Comparison of ENCODE assay signal across 12 cellular contexts in genomic region chr12:132178801-132179401, GRCh38. TPM values are rescaled to one million over a fixed set of nuclear protein-coding genes. Genes with fewer than 3 reads are reported as not detected.
A peak's percentile ranks its signal among the peaks of the same experiment; 100 is the strongest.
DNase-seq lines count a peak whose midpoint lies in the region; ATAC-seq and TF ChIP-seq lines count a peak whose summit lies in the region.
"Had no signal": no experiment of that assay in that cellular context is flagged by ENCODE, and none has a peak within 500 bp of the region (broad histone marks: within the 10 kb centered on the region; RNA-seq: fewer than 3 reads in every experiment).

No MANE protein-coding gene starts in this region.

- no peak for TF ChIP-seq CTCF in SK-N-SH (IDR thresholded peaks at IDR 0.05)

- no peaks in the 10 kb centered on the region for H3K79me2 ChIP-seq in SK-N-SH (ENCODE audit: insufficient read depth)

- H3F3A ChIP-seq in SK-N-SH (replicated peaks; ENCODE audit: insufficient read depth), result no peaks in the 10 kb centered on the region

- POLR2A ChIA-PET in naive thymus-derived CD4-positive, alpha-beta T cell (lab: Charles Lee), result interaction anchor here (0.6 to 3.4 kb wide), 5 partner anchors 8 to 359 kb away, joined by 3 to 43 read pairs (median 4); no protein-coding TSS in a partner anchor
- POLR2A ChIA-PET in SK-N-SH (lab: Yijun Ruan, JAX), result no interaction called here

- no peak overlapping the region for H3K9ac ChIP-seq in SK-N-SH

- H3K9me2 ChIP-seq in SK-N-SH, result no peaks in the 10 kb centered on the region

- DNase-seq in COR-L47 (lab: John Stamatoyannopoulos, UW) (peak; percentile 48), NCI-H1105 treated with DMSO at 0.1 percent for 48 hours (lab: John Stamatoyannopoulos, UW) (peak; percentile 48), SK-N-SH (no peak)
- DNase-seq in activated CD4-positive, alpha-beta T cell treated with anti-CD3 and anti-CD28 coated beads, Interleukin-2, amount 50 U/mL, for 1 hour, result peak; percentile 60
- DNase-seq in naive thymus-derived CD4-positive, alpha-beta T cell, result peak in 7 of 9 donors; percentile 60 to 77 (median 70)
- DNase-seq: GOT3 had no signal

- WGBS in SK-N-SH (ENCODE audit: low lambda C conversion rate), result 7% methylated on average over 31 of the region's 39 CpGs

- peak; percentile 74 for ATAC-seq in naive thymus-derived CD4-positive, alpha-beta T cell
- no peak for ATAC-seq in HG03097 (IDR thresholded peaks at IDR 0.05; ENCODE audit: low FRiP score, unreplicated experiment)
- no peak for ATAC-seq in HG02588 (IDR thresholded peaks at IDR 0.05; ENCODE audit: unreplicated experiment)
- ATAC-seq in HG03432 (IDR thresholded peaks at IDR 0.05; ENCODE audit: unreplicated experiment), result no peak

- no peak for TF ChIP-seq EP300 in SK-N-SH (IDR thresholded peaks at IDR 0.05; ENCODE audit: borderline replicate concordance in 1 of 2, low read depth in 1 of 2, low read length in 1 of 2)

- intact Hi-C loops in naive thymus-derived CD4-positive, alpha-beta T cell (cut with micrococcal nuclease), result loop anchor here in 1 of 2 donors (1.0 kb wide), 1 partner anchor 10 kb away; no protein-coding TSS in a partner anchor

- H3K4me3 ChIP-seq in naive thymus-derived CD4-positive, alpha-beta T cell (ENCODE audit: low read length), result peak overlapping the region; percentile 56
- H3K4me3 ChIP-seq in SK-N-SH (ENCODE audit: low read depth in 2 of 2, low read length in 1 of 2), result no peak overlapping the region
- H3K4me3 ChIP-seq: skin epidermis had no signal

- no peaks in the 10 kb centered on the region for H3K36me3 ChIP-seq in naive thymus-derived CD4-positive, alpha-beta T cell (ENCODE audit: control insufficient read depth in 2 of 3, insufficient read depth in 3 of 3, low read length in 3 of 3)
- H3K36me3 ChIP-seq in SK-N-SH (replicated peaks in 1 of 2; ENCODE audit: control insufficient read depth in 1 of 2, insufficient read depth in 2 of 2, low read length in 1 of 2), result no peaks in the 10 kb centered on the region

- no peaks in the 10 kb centered on the region for H3K27me3 ChIP-seq in naive thymus-derived CD4-positive, alpha-beta T cell (ENCODE audit: control insufficient read depth in 2 of 2, insufficient read depth in 2 of 2, low read length in 2 of 2)
- peaks cover 89% of the 10 kb centered on the region for H3K27me3 ChIP-seq in SK-N-SH (ENCODE audit: insufficient read depth)

- peak overlapping the region; percentile 53 for H3K27ac ChIP-seq in naive thymus-derived CD4-positive, alpha-beta T cell (ENCODE audit: low read depth, low read length)
- H3K27ac ChIP-seq in SK-N-SH (ENCODE audit: low read depth in 2 of 2, low read length in 1 of 2), result no peak overlapping the region
- H3K27ac ChIP-seq: dorsolateral prefrontal cortex had no signal

- H3K27ac Mint-ChIP-seq in naive thymus-derived CD4-positive, alpha-beta T cell, result peak overlapping the region; percentile 90 to 99 (median 94)
- H3K27ac Mint-ChIP-seq: type B pancreatic cell had no signal

- peaks cover 0 to 10% (median 6%) of the 10 kb centered on the region in 3 experiments for H3K9me3 ChIP-seq in naive thymus-derived CD4-positive, alpha-beta T cell (ENCODE audit: control insufficient read depth in 2 of 3, low read length in 3 of 3)
- H3K9me3 ChIP-seq in SK-N-SH, result no peaks in the 10 kb centered on the region

- TF ChIP-seq RAD21 in SK-N-SH (IDR thresholded peaks at IDR 0.05; ENCODE audit: low read length), result no peak

- H3K4me1 Mint-ChIP-seq in naive thymus-derived CD4-positive, alpha-beta T cell, result peaks cover 21 to 61% (median 36%) of the 10 kb centered on the region in 7 donors

- no peaks in the 10 kb centered on the region for H4K20me1 ChIP-seq in SK-N-SH (ENCODE audit: insufficient read depth)

- H3K4me2 ChIP-seq in SK-N-SH, result no peak overlapping the region

- H3K27me3 Mint-ChIP-seq in naive thymus-derived CD4-positive, alpha-beta T cell, result peaks cover 0 to 9% (median 0%) of the 10 kb centered on the region in 5 donors

- no peak overlapping the region for H2AFZ ChIP-seq in SK-N-SH (ENCODE audit: low read depth)

- CTCF ChIA-PET in naive thymus-derived CD4-positive, alpha-beta T cell (lab: Charles Lee), result interaction anchor here (0.6 to 1.3 kb wide), 3 partner anchors 19 to 40 kb away, joined by 3 to 6 read pairs (median 4); no protein-coding TSS in a partner anchor
- CTCF ChIA-PET in SK-N-SH (lab: Yijun Ruan, JAX), result interaction anchor here (2.3 to 3.2 kb wide), 2 partner anchors 25 to 236 kb away, joined by 7 to 8 read pairs; no protein-coding TSS in a partner anchor

- H3K4me3 Mint-ChIP-seq in naive thymus-derived CD4-positive, alpha-beta T cell, result peak overlapping the region; percentile 80 to 95 (median 86)
- H3K4me3 Mint-ChIP-seq: type B pancreatic cell had no signal

- H3K4me1 ChIP-seq in naive thymus-derived CD4-positive, alpha-beta T cell (ENCODE audit: control insufficient read depth in 2 of 2, insufficient read depth in 2 of 2, low read length in 2 of 2), result peaks cover 3 to 25% of the 10 kb centered on the region in 2 donors
- H3K4me1 ChIP-seq in SK-N-SH (ENCODE audit: control insufficient read depth in 1 of 2, insufficient read depth in 2 of 2, low read depth in 1 of 2, low read length in 1 of 2), result peaks cover 0 to 2% of the 10 kb centered on the region in 2 experiments; a peak in 1 of 4 replicates

- H3K36me3 Mint-ChIP-seq in naive thymus-derived CD4-positive, alpha-beta T cell, result peaks cover 0 to 11% (median 0%) of the 10 kb centered on the region in 5 donors
- H3K36me3 Mint-ChIP-seq: type B pancreatic cell had no signal

- H3K9me3 Mint-ChIP-seq in naive thymus-derived CD4-positive, alpha-beta T cell, result peaks cover 0 to 14% (median 6%) of the 10 kb centered on the region in 11 donors
- H3K9me3 Mint-ChIP-seq: type B pancreatic cell had no signal

TF ChIP-seq in SK-N-SH, 30 proteins besides CTCF, POLR2A, EP300 and RAD21 (continues in another document):
- no peak for TF ChIP-seq RFX5 (IDR thresholded peaks at IDR 0.05; ENCODE audit: low read length)
- TF ChIP-seq SIN3A (IDR thresholded peaks at IDR 0.05; ENCODE audit: borderline replicate concordance, low read depth, low read length), result no peak
- TF ChIP-seq USF1 (IDR thresholded peaks at IDR 0.05; ENCODE audit: borderline replicate concordance, low read depth), result no peak
- no peak for TF ChIP-seq MXI1 (IDR thresholded peaks at IDR 0.05; ENCODE audit: low read depth, low read length)
- no peak for TF ChIP-seq ELF1 (IDR thresholded peaks at IDR 0.05)
- TF ChIP-seq CHD2 (IDR thresholded peaks at IDR 0.05; ENCODE audit: low read length, partially characterized antibody), result no peak
- no peak for TF ChIP-seq FOSL2 (IDR thresholded peaks at IDR 0.05; ENCODE audit: borderline replicate concordance, low read depth)
- TF ChIP-seq REST (IDR thresholded peaks at IDR 0.05; ENCODE audit: low read depth, low read length), result no peak
- TF ChIP-seq TCF12 (IDR thresholded peaks at IDR 0.05), result no peak
- no peak for TF ChIP-seq POLR2AphosphoS5 (IDR thresholded peaks at IDR 0.05; ENCODE audit: low read depth, low read length)
- no peak for TF ChIP-seq TAF1 (IDR thresholded peaks at IDR 0.05; ENCODE audit: borderline replicate concordance, low read depth, low read length)
- TF ChIP-seq JUND (IDR thresholded peaks at IDR 0.05), result no peak
- no peak for TF ChIP-seq FOXJ3 (CRISPR knock-in tag; IDR thresholded peaks at IDR 0.05)
- TF ChIP-seq GATA2 (CRISPR knock-in tag; IDR thresholded peaks at IDR 0.05), result no peak
- TF ChIP-seq MEF2A (IDR thresholded peaks at IDR 0.05; ENCODE audit: borderline replicate concordance, low read depth), result no peak
- TF ChIP-seq RCOR1 (IDR thresholded peaks at IDR 0.05; ENCODE audit: low read length), result no peak
- TF ChIP-seq RXRA (IDR thresholded peaks at IDR 0.05; ENCODE audit: borderline replicate concordance, low read depth), result no peak

RNA-seq across cellular contexts. Expression of gene NOC4L, which starts 34.6 kb away (rescaled TPM):
- total RNA-seq in naive thymus-derived CD4-positive, alpha-beta T cell, result 10 to 100 TPM; 19.3 to 27.1 (median 21.1) TPM
- polyA plus RNA-seq in naive thymus-derived CD4-positive, alpha-beta T cell, result 10 to 100 TPM; 16.9 to 29.0 TPM
- polyA plus RNA-seq in SK-N-SH (2012; rRNA removed), result 8.3 and 12.9 TPM in 2 replicates
- 5.0 and 8.1 TPM in 2 replicates for polyA plus RNA-seq in SK-N-SH (2012; cell fraction: cytosol; rRNA removed)
- polyA plus RNA-seq in SK-N-SH (2012; cell fraction: nucleus; rRNA removed), result 17.1 and 25.2 TPM in 2 replicates

RNA-seq across cellular contexts. Expression of gene DDX51, which starts 34.8 kb away (rescaled TPM):
- total RNA-seq in naive thymus-derived CD4-positive, alpha-beta T cell, result 10 to 100 TPM; 33.2 to 54.8 (median 50.6) TPM
- polyA plus RNA-seq in naive thymus-derived CD4-positive, alpha-beta T cell, result 10 to 100 TPM in 1 of 2 donors, 1 to 10 TPM in 1; 8.8 to 15.6 TPM
- 14.4 and 17.3 TPM in 2 replicates for polyA plus RNA-seq in SK-N-SH (2012; rRNA removed)
- 4.5 and 5.9 TPM in 2 replicates for polyA plus RNA-seq in SK-N-SH (2012; cell fraction: cytosol; rRNA removed)
- polyA plus RNA-seq in SK-N-SH (2012; cell fraction: nucleus; rRNA removed), result 65.1 and 90.9 TPM in 2 replicates
